Comparison of ENCODE assay signal across 30 cellular contexts in genomic region chr4:177532363-177532762, GRCh38.
"Had no signal": no experiment of that assay in that cellular context is flagged by ENCODE, and none has a peak within 500 bp of the region (broad histone marks: within the 10 kb centered on the region; RNA-seq: fewer than 3 reads in every experiment).

No MANE protein-coding gene starts in this region.

- H3K27ac ChIP-seq: ascending aorta, cardiac muscle cell, KMS-11, SJSA1 had no signal

- H3K27ac Mint-ChIP-seq: activated CD4-positive, alpha-beta T cell treated with anti-CD3 and anti-CD28 coated beads, Interleukin-2, amount 10 ng/mL, durations not matched to agents 24 days and 14 days; activated CD8-positive, alpha-beta T cell treated with anti-CD3 and anti-CD28 coated beads for 36 hours; activated naive CD4-positive, alpha-beta T cell treated with anti-CD3 and anti-CD28 coated beads, Interleukin-2, amount 50 U/mL, for 24 hours; activated naive CD8-positive, alpha-beta T cell treated with anti-CD3 and anti-CD28 coated beads, Interleukin-2, amount 10 ng/mL, durations not matched to agents 7 days and 5 days; activated T-cell treated with anti-CD3 and anti-CD28 coated beads, Interleukin-2, amount 50 U/mL, for 24 hours; activated T-helper 2 cell treated with anti-CD3 and anti-CD28 coated beads, Interferon-gamma antibody, Interleukin-2, Interleukin-4, amounts not matched to agents 10 μg/mL and 5 μg/mL and 100 μg/mL, durations not matched to agents 14 hours and 24 hours and 36 hours; T-helper 1 cell treated with Interleukin-12 subunit alpha and Interleukin-12 subunit beta and Interleukin-4 antibody, amounts not matched to agents 30 μg/mL and 1 μg/mL, for 36 hours; T-helper 2 cell treated with Interferon-gamma antibody and Interleukin-4, amounts not matched to agents 5 μg/mL and 100 μg/mL, for 36 hours had no signal

- H3K36me3 Mint-ChIP-seq: activated naive CD8-positive, alpha-beta T cell treated with anti-CD3 and anti-CD28 coated beads, Interleukin-2, amount 10 ng/mL, durations not matched to agents 7 days and 5 days had no signal

- FAIRE-seq: TTC549 had no signal

- H3K9ac ChIP-seq: KMS-11, SK-N-SH had no signal

- DNase-seq: activated CD4-positive, alpha-beta T cell treated with anti-CD3 and anti-CD28 coated beads, Interleukin-2, amount 10 ng/mL, durations not matched to agents 24 days and 14 days; activated CD4-positive, alpha-beta T cell treated with anti-CD3 and anti-CD28 coated beads, Interleukin-2, amount 50 U/mL, for 4 hours; activated CD8-positive, alpha-beta T cell treated with anti-CD3 and anti-CD28 coated beads for 36 hours; activated gamma-delta T cell; activated naive CD4-positive, alpha-beta T cell treated with Interleukin-2 at 50 U/mL for 16 hours; activated naive CD8-positive, alpha-beta T cell treated with anti-CD3 and anti-CD28 coated beads, Interleukin-2, amount 10 ng/mL, durations not matched to agents 7 days and 5 days; activated T-cell treated with anti-CD3 and anti-CD28 coated beads, Interleukin-2, amount 50 U/mL, for 24 hours; amygdala; MM.1S; MV-4-11; NCI-H1092; NCI-H1436 treated with DMSO at 0.1 percent for 48 hours; NCI-H1694 treated with DMSO at 0.1 percent for 48 hours; NCI-H2029; NCI-H345; NCI-H524 treated with DMSO at 0.1 percent for 48 hours; NCI-H748 treated with DMSO at 0.1 percent for 48 hours; NK-92 treated with Interleukin-12 subunit alpha and Interleukin-12 subunit beta, amount 100 ng/mL, for 24 hours; SHP77 treated with DMSO at 0.1 percent for 48 hours; SK-N-SH had no signal

- H3K4me1 ChIP-seq: ascending aorta, SJSA1 had no signal

- H3K9me3 Mint-ChIP-seq: activated CD4-positive, alpha-beta T cell treated with anti-CD3 and anti-CD28 coated beads, Interleukin-2, amount 10 ng/mL, durations not matched to agents 24 days and 14 days; activated CD8-positive, alpha-beta T cell treated with anti-CD3 and anti-CD28 coated beads for 36 hours; activated naive CD8-positive, alpha-beta T cell treated with anti-CD3 and anti-CD28 coated beads, Interleukin-2, amount 10 ng/mL, durations not matched to agents 7 days and 5 days; activated T-cell treated with anti-CD3 and anti-CD28 coated beads, Interleukin-2, amount 50 U/mL, for 24 hours; activated T-helper 2 cell treated with anti-CD3 and anti-CD28 coated beads, Interferon-gamma antibody, Interleukin-2, Interleukin-4, amounts not matched to agents 10 μg/mL and 5 μg/mL and 100 μg/mL, durations not matched to agents 14 hours and 24 hours and 36 hours; T-helper 1 cell treated with Interleukin-12 subunit alpha and Interleukin-12 subunit beta and Interleukin-4 antibody, amounts not matched to agents 30 μg/mL and 1 μg/mL, for 36 hours; T-helper 2 cell treated with Interferon-gamma antibody and Interleukin-4, amounts not matched to agents 5 μg/mL and 100 μg/mL, for 36 hours had no signal

- H3K27me3 Mint-ChIP-seq: activated CD4-positive, alpha-beta T cell treated with anti-CD3 and anti-CD28 coated beads, Interleukin-2, amount 10 ng/mL, durations not matched to agents 24 days and 14 days; activated CD8-positive, alpha-beta T cell treated with anti-CD3 and anti-CD28 coated beads for 36 hours; activated naive CD4-positive, alpha-beta T cell treated with anti-CD3 and anti-CD28 coated beads, Interleukin-2, amount 50 U/mL, for 24 hours; activated naive CD8-positive, alpha-beta T cell treated with anti-CD3 and anti-CD28 coated beads, Interleukin-2, amount 10 ng/mL, durations not matched to agents 7 days and 5 days; activated T-cell treated with anti-CD3 and anti-CD28 coated beads, Interleukin-2, amount 50 U/mL, for 24 hours had no signal

- ATAC-seq: activated CD8-positive, alpha-beta T cell treated with anti-CD3 and anti-CD28 coated beads for 36 hours; Panc1 had no signal

- H3K4me3 ChIP-seq: ascending aorta, cardiac muscle cell, SJSA1 had no signal

- H3K4me1 Mint-ChIP-seq: activated CD4-positive, alpha-beta T cell treated with anti-CD3 and anti-CD28 coated beads, Interleukin-2, amount 10 ng/mL, durations not matched to agents 24 days and 14 days; activated naive CD4-positive, alpha-beta T cell treated with anti-CD3 and anti-CD28 coated beads, Interleukin-2, amount 50 U/mL, for 24 hours; activated naive CD8-positive, alpha-beta T cell treated with anti-CD3 and anti-CD28 coated beads, Interleukin-2, amount 10 ng/mL, durations not matched to agents 7 days and 5 days had no signal

- H3K4me3 Mint-ChIP-seq: activated CD4-positive, alpha-beta T cell treated with anti-CD3 and anti-CD28 coated beads, Interleukin-2, amount 10 ng/mL, durations not matched to agents 24 days and 14 days; activated CD8-positive, alpha-beta T cell treated with anti-CD3 and anti-CD28 coated beads for 36 hours; activated naive CD4-positive, alpha-beta T cell treated with anti-CD3 and anti-CD28 coated beads, Interleukin-2, amount 50 U/mL, for 24 hours; activated naive CD8-positive, alpha-beta T cell treated with anti-CD3 and anti-CD28 coated beads, Interleukin-2, amount 10 ng/mL, durations not matched to agents 7 days and 5 days; activated T-cell treated with anti-CD3 and anti-CD28 coated beads, Interleukin-2, amount 50 U/mL, for 24 hours; T-helper 1 cell treated with Interleukin-12 subunit alpha and Interleukin-12 subunit beta and Interleukin-4 antibody, amounts not matched to agents 30 μg/mL and 1 μg/mL, for 36 hours; T-helper 2 cell treated with Interferon-gamma antibody and Interleukin-4, amounts not matched to agents 5 μg/mL and 100 μg/mL, for 36 hours had no signal

- H3K27me3 ChIP-seq: ascending aorta, cardiac muscle cell, SJSA1 had no signal

- H3K36me3 ChIP-seq: ascending aorta, cardiac muscle cell, SJSA1 had no signal

- H3K9me3 ChIP-seq: ascending aorta, SJSA1, SK-N-SH had no signal

- H3K4me2 ChIP-seq: KMS-11, SK-N-SH had no signal
